Comparison of ENCODE assay signal across 9 cellular contexts in the genomic region with DNA sequence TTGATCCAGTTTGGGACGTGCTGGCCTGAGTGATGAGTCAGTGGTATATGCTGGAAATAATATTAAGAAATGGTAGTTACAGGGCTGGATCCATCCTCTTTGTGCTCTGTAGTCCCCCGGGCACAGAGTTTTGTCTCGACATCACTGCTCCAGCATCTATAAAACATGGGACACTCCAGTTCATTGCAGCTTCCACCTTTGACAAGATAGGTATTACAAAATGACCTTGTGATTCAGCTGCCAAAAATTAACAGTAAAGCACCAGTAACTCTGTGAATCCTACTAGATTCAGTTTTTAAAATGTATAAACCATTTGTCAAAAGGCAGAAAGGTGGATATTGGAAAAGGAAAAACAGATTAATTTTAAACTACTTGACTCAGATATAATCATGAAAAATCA. TPM values are rescaled to one million over a fixed set of nuclear protein-coding genes. Genes with fewer than 3 reads are reported as not detected.
DNase-seq lines count a peak whose midpoint lies in the region; ATAC-seq and TF ChIP-seq lines count a peak whose summit lies in the region.
"Had no signal": no experiment of that assay in that cellular context is flagged by ENCODE, and none has a peak within 500 bp of the region (broad histone marks: within the 10 kb centered on the region; RNA-seq: fewer than 3 reads in every experiment).

No MANE protein-coding gene starts in this region.

- H3K27ac Mint-ChIP-seq in IgD-negative memory B cell = peak overlapping the region; percentile 98 to 100 (median 99)
- H3K27ac Mint-ChIP-seq in activated T-helper 17 cell treated with anti-CD3 and anti-CD28 coated beads, Interleukin-2, amount 50 U/mL, for 72 hours = peak overlapping the region; percentile 97
- H3K27ac Mint-ChIP-seq in natural killer cell treated with Interleukin-12 subunit alpha and Interleukin-12 subunit beta and Interleukin-15 and Interleukin-18, amount 100 ng/mL, for 72 hours = peak overlapping the region; percentile 97 to 99

- H3K36me3 Mint-ChIP-seq in IgD-negative memory B cell = no peaks in the 10 kb centered on the region
- peaks cover 17% of the 10 kb centered on the region for H3K36me3 Mint-ChIP-seq in activated T-helper 17 cell treated with anti-CD3 and anti-CD28 coated beads, Interleukin-2, amount 50 U/mL, for 72 hours (ENCODE audit: low read depth)
- H3K36me3 Mint-ChIP-seq in natural killer cell treated with Interleukin-12 subunit alpha and Interleukin-12 subunit beta and Interleukin-15 and Interleukin-18, amount 100 ng/mL, for 72 hours = peaks cover 32% of the 10 kb centered on the region

- no peaks in the 10 kb centered on the region for H3K27me3 Mint-ChIP-seq in IgD-negative memory B cell
- no peaks in the 10 kb centered on the region for H3K27me3 Mint-ChIP-seq in activated T-helper 17 cell treated with anti-CD3 and anti-CD28 coated beads, Interleukin-2, amount 50 U/mL, for 72 hours
- H3K27me3 Mint-ChIP-seq in natural killer cell treated with Interleukin-12 subunit alpha and Interleukin-12 subunit beta and Interleukin-15 and Interleukin-18, amount 100 ng/mL, for 72 hours = no peaks in the 10 kb centered on the region

- peaks cover 31 to 56% (median 35%) of the 10 kb centered on the region in 3 donors for H3K4me1 Mint-ChIP-seq in IgD-negative memory B cell
- peaks cover 45% of the 10 kb centered on the region for H3K4me1 Mint-ChIP-seq in activated T-helper 17 cell treated with anti-CD3 and anti-CD28 coated beads, Interleukin-2, amount 50 U/mL, for 72 hours
- peaks cover 64 to 72% of the 10 kb centered on the region in 2 donors for H3K4me1 Mint-ChIP-seq in natural killer cell treated with Interleukin-12 subunit alpha and Interleukin-12 subunit beta and Interleukin-15 and Interleukin-18, amount 100 ng/mL, for 72 hours (ENCODE audit: low read depth in 2 of 2)

- DNase-seq in SKM-1 treated with dmso at 0.1 percent for 144 hours (lab: John Stamatoyannopoulos, UW; ENCODE audit: unreplicated experiment) (peak; percentile 22), SKM-1 (lab: John Stamatoyannopoulos, UW; ENCODE audit: unreplicated experiment) (no peak), NCI-H82 treated with DMSO at 0.1 percent for 48 hours (lab: John Stamatoyannopoulos, UW; ENCODE audit: unreplicated experiment) (no peak), erythroblast (lab: John Stamatoyannopoulos, UW) (no peak)
- no peak for DNase-seq in natural killer cell treated with Interleukin-12 subunit alpha and Interleukin-12 subunit beta and Interleukin-15 and Interleukin-18, amount 100 ng/mL, for 72 hours (ENCODE audit: low spot score)
- DNase-seq: ACHN had no signal

- peaks cover 0 to 3% (median 2%) of the 10 kb centered on the region in 3 donors for H3K9me3 Mint-ChIP-seq in IgD-negative memory B cell
- H3K9me3 Mint-ChIP-seq in activated T-helper 17 cell treated with anti-CD3 and anti-CD28 coated beads, Interleukin-2, amount 50 U/mL, for 72 hours = peaks cover 12% of the 10 kb centered on the region
- H3K9me3 Mint-ChIP-seq in natural killer cell treated with Interleukin-12 subunit alpha and Interleukin-12 subunit beta and Interleukin-15 and Interleukin-18, amount 100 ng/mL, for 72 hours = peaks cover 17% of the 10 kb centered on the region

- no peak for TF ChIP-seq POLR2A in erythroblast (IDR thresholded peaks at IDR 0.05; ENCODE audit: low read length)

- ATAC-seq in activated T-helper 17 cell treated with anti-CD3 and anti-CD28 coated beads, Interleukin-2, amount 50 U/mL, for 72 hours (replicated peaks) = no peak
- ATAC-seq in natural killer cell treated with Interleukin-12 subunit alpha and Interleukin-12 subunit beta and Interleukin-15 and Interleukin-18, amount 100 ng/mL, for 72 hours = no peak
- no peak for ATAC-seq in HG03159 (IDR thresholded peaks at IDR 0.05; ENCODE audit: unreplicated experiment)

- peak overlapping the region in 3 of 4 donors; percentile 30 to 88 (median 72) for H3K4me3 Mint-ChIP-seq in IgD-negative memory B cell
- H3K4me3 Mint-ChIP-seq in activated T-helper 17 cell treated with anti-CD3 and anti-CD28 coated beads, Interleukin-2, amount 50 U/mL, for 72 hours = peak overlapping the region; percentile 76
- H3K4me3 Mint-ChIP-seq in natural killer cell treated with Interleukin-12 subunit alpha and Interleukin-12 subunit beta and Interleukin-15 and Interleukin-18, amount 100 ng/mL, for 72 hours = peak overlapping the region; percentile 97

RNA-seq across cellular contexts. Expression of gene GNG2, which starts 14.6 kb away (rescaled TPM):
- polyA plus RNA-seq in IgD-negative memory B cell = 68.8 TPM
- total RNA-seq in activated T-helper 17 cell treated with anti-CD3 and anti-CD28 coated beads, Interleukin-2, amount 50 U/mL, for 72 hours = 100 to 1,000 TPM in 1 of 2 donors, 10 to 100 TPM in 1; 99.1 to 132 TPM
- total RNA-seq in natural killer cell treated with Interleukin-12 subunit alpha and Interleukin-12 subunit beta and Interleukin-15 and Interleukin-18, amount 100 ng/mL, for 72 hours = 100 to 1,000 TPM; 293 to 495 TPM
